ENCODE assay signal across 8 cellular contexts in genomic region chr5:177671755-177672690, GRCh38.
A peak's percentile ranks its signal among the peaks of the same experiment; 100 is the strongest.
DNase-seq lines count a peak whose midpoint lies in the region; ATAC-seq, FAIRE-seq and TF ChIP-seq lines count a peak whose summit lies in the region.
"Not testable (repeated sequence)": the region's sequence is repeated elsewhere in the genome, so short reads cannot be mapped to it uniquely, and the experiment has no call there.

No MANE protein-coding gene starts in this region.

- in situ Hi-C loops in Caki2 (cut with HindIII; ENCODE audit: low pct_unique_long_range_greater_than_20kb, low sequenced_read_pairs) = not testable (repeated sequence)

- H3K4me1 Mint-ChIP-seq in WTC11 = not testable (repeated sequence)

- peak; percentile 5 for DNase-seq in Caki2 (ENCODE audit: low read depth)
- peak; percentile 68 for DNase-seq in WTC11 (ENCODE audit: low spot score)
- DNase-seq in adrenal gland = peak; percentile 50 to 77 (median 72)
- peak; percentile 65 to 79 for DNase-seq in heart right ventricle
- peak; percentile 64 to 84 (median 74) for DNase-seq in pancreas
- peak; percentile 47 to 57 for DNase-seq in stimulated activated CD8-positive, alpha-beta memory T cell treated with anti-CD3 and anti-CD28 coated beads, Interleukin-7, amount 100 ng/mL, for 48 hours (ENCODE audit: extremely low read depth in 1 of 2, low read depth in 1 of 2)

- H3K36me3 ChIP-seq in adrenal gland (replicated peaks in 1 of 2); heart right ventricle; pancreas: not testable (repeated sequence)

- not testable (repeated sequence) for TF ChIP-seq CTCF in WTC11 (IDR thresholded peaks at IDR 0.05); adrenal gland (IDR thresholded peaks at IDR 0.05); heart right ventricle (IDR thresholded peaks at IDR 0.05); pancreas (IDR thresholded peaks at IDR 0.05)

- CTCF ChIA-PET in WTC11 (lab: Charles Lee) = not testable (repeated sequence)

- not testable (repeated sequence) for FAIRE-seq in pancreas (lab: Jason Lieb, UNC)

- not testable (repeated sequence) for H3K4me3 Mint-ChIP-seq in WTC11

- H3K27ac Mint-ChIP-seq in WTC11 = not testable (repeated sequence)

- peak; percentile 76 for ATAC-seq in GM21528 (IDR thresholded peaks at IDR 0.05; ENCODE audit: low FRiP score, unreplicated experiment)
- ATAC-seq in HG03457 (IDR thresholded peaks at IDR 0.05; ENCODE audit: unreplicated experiment) = peak; percentile 56
- ATAC-seq in WTC11 = peak; percentile 68
- peak; percentile 72 to 95 (median 82) for ATAC-seq in heart right ventricle
- ATAC-seq in pancreas = peak; percentile 82 to 89 (median 86)

- not testable (repeated sequence) for H3K9me3 ChIP-seq in adrenal gland (replicated peaks in 1 of 3); heart right ventricle; pancreas

- not testable (repeated sequence) for H3K9me3 Mint-ChIP-seq in WTC11

- not testable (repeated sequence) for H3K27me3 ChIP-seq in adrenal gland, heart right ventricle, pancreas

- H3K4me3 ChIP-seq in adrenal gland (peak overlapping the region in 1 of 4 donors; percentile 77), heart right ventricle (peak overlapping the region in 9 of 10 donors; percentile 34 to 59 (median 53)), pancreas (peak overlapping the region in 2 of 4 donors; percentile 35 to 44)

- POLR2A ChIA-PET in WTC11 (lab: Charles Lee) = not testable (repeated sequence)

- not testable (repeated sequence) for H3K4me1 ChIP-seq in adrenal gland (replicated peaks in 1 of 2); heart right ventricle; pancreas

- TF ChIP-seq POLR2A in adrenal gland (IDR thresholded peaks at IDR 0.05) = not testable (repeated sequence)

- intact Hi-C loops in adrenal gland (cut with DNase I); heart right ventricle (cut with DNase I); pancreas (cut with DNase I): not testable (repeated sequence)

- H3K36me3 Mint-ChIP-seq in WTC11 = not testable (repeated sequence)

- H3K27me3 Mint-ChIP-seq in WTC11 (ENCODE audit: low read depth) = peaks cover 37% of the 10 kb centered on the region

- 0 to 7% (median 0%) methylated on average over 3 to 48 of the region's 110 CpGs; no CpG with 5 or more reads in 1 of the 4 donors for WGBS in adrenal gland, 4 donors
- 0 to 1% methylated on average over 28 to 32 of the region's 110 CpGs for WGBS in heart right ventricle, 2 donors
- WGBS in pancreas, 2 donors = 0% methylated on average over 21 to 38 of the region's 110 CpGs

- H3K27ac ChIP-seq in adrenal gland (peak overlapping the region in 2 of 5 donors; percentile 37 to 88), heart right ventricle (peak overlapping the region in 1 of 10 donors; percentile 39)
- H3K27ac ChIP-seq in pancreas = not testable (repeated sequence)

Comparison
In these comparisons a context has a peak if more than half of its experiments do, and no peak if none do; other contexts are left out.
1. DNase-seq: peak in every context shown above with its lines; median percentile 74 in pancreas; 72 in adrenal gland; 72 in heart right ventricle; 68 in WTC11; 52 in stimulated activated CD8-positive, alpha-beta memory T cell treated with anti-CD3 and anti-CD28 coated beads, Interleukin-7, amount 100 ng/mL, for 48 hours; 5 in Caki2.